Comparison of ENCODE assay signal across 8 cellular contexts in genomic region chr1:110615548-110616130, GRCh38. TPM values are rescaled to one million over a fixed set of nuclear protein-coding genes. Genes with fewer than 3 reads are reported as not detected.
DNase-seq lines count a peak whose midpoint lies in the region; ATAC-seq, FAIRE-seq and TF ChIP-seq lines count a peak whose summit lies in the region.

No MANE protein-coding gene starts in this region.

- 0 out of 2 replicates have a peak, but pooled peaks cover 2% of the 10 kb centered on the region for H3K23me2 ChIP-seq in H1 (ENCODE audit: low read depth, low read length)

- TF ChIP-seq EP300 in H1 (IDR thresholded peaks at IDR 0.05; ENCODE audit: borderline replicate concordance in 1 of 2, low read depth in 2 of 2, low read length in 2 of 2), result no peak

- H2BK15ac ChIP-seq in H1 (ENCODE audit: low read length), result no peak overlapping the region
- no peak overlapping the region for H2BK15ac ChIP-seq in mesendoderm (replicated peaks; ENCODE audit: low read depth)

- H3K56ac ChIP-seq in H1 (replicated peaks; ENCODE audit: insufficient read length, low read depth, low read length) (no peak overlapping the region), mesendoderm (ENCODE audit: low read length) (no peak overlapping the region)

- TF ChIP-seq CTCF in WERI-Rb-1 (IDR thresholded peaks at IDR 0.05; ENCODE audit: low read depth, low read length) (peak; percentile 90), H1 (IDR thresholded peaks at IDR 0.05; ENCODE audit: control extremely low read depth in 1 of 3, insufficient read depth in 1 of 3, low read depth in 1 of 3, low read length in 3 of 3) (peak; percentile 85 to 94 (median 89)), thyroid gland (IDR thresholded peaks at IDR 0.05) (peak; percentile 44 to 82 (median 74))

- H2AFZ ChIP-seq in H1 (ENCODE audit: low read length), result peak overlapping the region; percentile 84

- H4K91ac ChIP-seq in H1 (replicated peaks; ENCODE audit: insufficient read length, low read length), result no peak overlapping the region

- no peaks in the 10 kb centered on the region for H3K9me3 ChIP-seq in WERI-Rb-1 (ENCODE audit: severe bottlenecking)
- H3K9me3 ChIP-seq in H1 (ENCODE audit: insufficient read depth in 2 of 2, low read depth in 1 of 2, low read length in 1 of 2), result no peaks in the 10 kb centered on the region
- no peaks in the 10 kb centered on the region for H3K9me3 ChIP-seq in thyroid gland

- WGBS in H1 (ENCODE audit: extremely low coverage in 1 of 2, insufficient coverage in 1 of 2, insufficient read length in 1 of 2, insufficient replicate concordance in 2 of 2, low coverage in 1 of 2, low lambda C conversion rate in 2 of 2, missing lambda C conversion rate in 1 of 2), 2 experiments, result 50% methylated on average over 6 of the region's 9 CpGs; no CpG with 5 or more reads in 1 of the 2 experiments
- no CpG with 5 or more reads among the region's 9 CpGs for WGBS in mesendoderm (ENCODE audit: extremely low coverage, insufficient coverage, low lambda C conversion rate)
- 23 to 24% methylated on average over 9 of the region's 9 CpGs for WGBS in thyroid gland, 2 donors

- CTCF ChIA-PET in H1 (lab: Charles Lee; ENCODE audit: partially characterized antibody), result interaction anchor here (0.8 to 10.5 kb wide), 15 partner anchors 10 to 168 kb away, joined by 3 to 189 read pairs (median 5); no protein-coding TSS in a partner anchor

- H3K27me3 ChIP-seq in WERI-Rb-1 (ENCODE audit: insufficient read depth, low read depth, severe bottlenecking) (no peaks in the 10 kb centered on the region), H1 (replicated peaks in 1 of 4; ENCODE audit: control insufficient read depth in 3 of 4, extremely low read depth in 1 of 4, insufficient read depth in 3 of 4, low read length in 3 of 4) (peaks cover 0 to 17% (median 14%) of the 10 kb centered on the region in 4 experiments; a peak in 6 of 7 replicates), mesendoderm (ENCODE audit: insufficient read depth, low read length, poor library complexity) (no peaks in the 10 kb centered on the region), thyroid gland (no peaks in the 10 kb centered on the region)

- intact Hi-C loops in thyroid gland (cut with DNase I), result loop anchor here (2.0 to 10.0 kb wide), 2 partner anchors 59 to 91 kb away; no protein-coding TSS in a partner anchor

- H2AK5ac ChIP-seq in H1 (ENCODE audit: low read depth, low read length) (no peak overlapping the region), mesendoderm (ENCODE audit: low read length) (no peak overlapping the region)

- peak; percentile 71 for DNase-seq in AG20443 (ENCODE audit: low spot score)
- peak; percentile 35 for DNase-seq in GM19238 (ENCODE audit: insufficient read length, low spot score)
- DNase-seq in NCI-H2171 treated with DMSO at 0.1 percent for 48 hours (lab: John Stamatoyannopoulos, UW), result peak; percentile 80
- peak; percentile 87 for DNase-seq in WERI-Rb-1
- DNase-seq in H1 (ENCODE audit: low read depth in 1 of 2, low spot score in 2 of 2), result peak in 1 of 2 experiments; percentile 77
- peak; percentile 88 for DNase-seq in mesendoderm
- peak; percentile 77 to 80 for DNase-seq in thyroid gland

- H2BK5ac ChIP-seq in H1 (ENCODE audit: low read depth, low read length) (no peak overlapping the region), mesendoderm (ENCODE audit: low read length) (no peak overlapping the region)

- H3K79me1 ChIP-seq in H1 (ENCODE audit: low read depth, low read length) (no peaks in the 10 kb centered on the region), mesendoderm (ENCODE audit: low read length) (no peaks in the 10 kb centered on the region)

- no peaks in the 10 kb centered on the region for H4K20me1 ChIP-seq in H1 (replicated peaks in 1 of 2; ENCODE audit: control insufficient read depth in 1 of 2, insufficient read depth in 2 of 2, low read length in 2 of 2)

- no peak overlapping the region; a peak in 1 of 4 replicates for H3K4me2 ChIP-seq in H1 (ENCODE audit: insufficient read depth in 1 of 2, low read depth in 2 of 2, low read length in 2 of 2)
- no peak overlapping the region for H3K4me2 ChIP-seq in mesendoderm (ENCODE audit: low read length)

- H3K4me1 ChIP-seq in H1 (replicated peaks in 1 of 4; ENCODE audit: control insufficient read depth in 3 of 4, insufficient read depth in 4 of 4, low read length in 3 of 4) (peaks cover 0 to 2% (median 0%) of the 10 kb centered on the region in 4 experiments; a peak in 4 of 7 replicates), mesendoderm (ENCODE audit: control insufficient read depth, low read depth, low read length) (no peaks in the 10 kb centered on the region), thyroid gland (peaks cover 6 to 16% of the 10 kb centered on the region in 2 donors)

- FAIRE-seq in H1 (lab: Jason Lieb, UNC), result peak; percentile 65

- H3K23ac ChIP-seq in H1 (ENCODE audit: insufficient read length) (no peak overlapping the region), mesendoderm (ENCODE audit: low read length) (no peak overlapping the region)

- H3K9ac ChIP-seq in H1 (replicated peaks in 1 of 4; ENCODE audit: extremely low read depth in 1 of 4, low read depth in 3 of 4, low read length in 3 of 4) (no peak overlapping the region), mesendoderm (ENCODE audit: low read length) (no peak overlapping the region)

- no peak overlapping the region for H2BK12ac ChIP-seq in H1 (ENCODE audit: low read depth, low read length)

- TF ChIP-seq RAD21 in H1 (IDR thresholded peaks at IDR 0.05 in 1 of 2, conservative IDR thresholded peaks at IDR 0.05 in 1 of 2; ENCODE audit: low read depth in 2 of 2, low read length in 2 of 2), result peak; percentile 96 to 97

- H3K4ac ChIP-seq in H1 (replicated peaks; ENCODE audit: insufficient read length, low read depth, low read length) (no peak overlapping the region), mesendoderm (ENCODE audit: low read depth, low read length) (no peak overlapping the region)

- TF ChIP-seq POLR2A in H1 (IDR thresholded peaks at IDR 0.05; ENCODE audit: control extremely low read depth in 1 of 2, low read depth in 2 of 2, low read length in 2 of 2), result no peak
- TF ChIP-seq POLR2A in thyroid gland (IDR thresholded peaks at IDR 0.05), result no peak

- no peak overlapping the region for H3K14ac ChIP-seq in H1 (ENCODE audit: insufficient read length)

- no peak overlapping the region for H2BK20ac ChIP-seq in H1 (ENCODE audit: low read length)

- H3K79me2 ChIP-seq in H1 (ENCODE audit: control insufficient read depth in 1 of 2, insufficient read depth in 2 of 2, low read length in 2 of 2) (no peaks in the 10 kb centered on the region), mesendoderm (ENCODE audit: control insufficient read depth, insufficient read depth, low read length) (no peaks in the 10 kb centered on the region)

- no peak for ATAC-seq in HG02981 (IDR thresholded peaks at IDR 0.05; ENCODE audit: unreplicated experiment)

- no peaks in the 10 kb centered on the region for H3K36me3 ChIP-seq in WERI-Rb-1
- H3K36me3 ChIP-seq in H1 (ENCODE audit: control insufficient read depth in 2 of 4, insufficient read depth in 4 of 4, low read length in 3 of 4), result no peaks in the 10 kb centered on the region
- H3K36me3 ChIP-seq in mesendoderm (ENCODE audit: control insufficient read depth, insufficient read depth, low read length), result no peaks in the 10 kb centered on the region
- H3K36me3 ChIP-seq in thyroid gland, result no peaks in the 10 kb centered on the region

- no peak overlapping the region for H4K8ac ChIP-seq in H1 (ENCODE audit: extremely low read depth, insufficient read depth, low read length)
- H4K8ac ChIP-seq in mesendoderm (ENCODE audit: low read depth, low read length), result no peak overlapping the region

- no peak overlapping the region for H4K5ac ChIP-seq in H1 (ENCODE audit: insufficient read length, low read depth, low read length)
- no peak overlapping the region for H4K5ac ChIP-seq in mesendoderm (ENCODE audit: low read length)

- POLR2A ChIA-PET in H1 (lab: Charles Lee; ENCODE audit: partially characterized antibody), result no interaction called here

- no peak overlapping the region for H3K27ac ChIP-seq in WERI-Rb-1
- H3K27ac ChIP-seq in H1 (ENCODE audit: low read depth, low read length), result no peak overlapping the region
- no peak overlapping the region for H3K27ac ChIP-seq in mesendoderm (ENCODE audit: low read depth, low read length)
- no peak overlapping the region for H3K27ac ChIP-seq in thyroid gland

- H2BK120ac ChIP-seq in H1 (replicated peaks; ENCODE audit: low read depth, low read length) (no peak overlapping the region), mesendoderm (ENCODE audit: low read depth, low read length) (no peak overlapping the region)

- H3K4me3 ChIP-seq in WERI-Rb-1 (ENCODE audit: low read depth, low read length) (no peak overlapping the region), H1 (ENCODE audit: extremely low read depth in 1 of 4, insufficient read depth in 2 of 4, low read depth in 3 of 4, low read length in 4 of 4) (no peak overlapping the region), mesendoderm (ENCODE audit: low read length) (no peak overlapping the region), thyroid gland (replicated peaks in 1 of 3) (no peak overlapping the region)

- no peak overlapping the region for H3K18ac ChIP-seq in H1 (ENCODE audit: extremely low read depth, low read length)
- no peak overlapping the region for H3K18ac ChIP-seq in mesendoderm (ENCODE audit: low read length)

RNA-seq across cellular contexts. Expression of gene KCNA2, which starts 9.5 kb away (rescaled TPM):
- total RNA-seq in H1 (2021; fragmentation: NEBNext Ultra II Directional; extraction: Animal tissue kit (Norgen Biotek cat#: 25700)), result 0.75 and 0.78 TPM in 2 replicates
- 0.24 and 0.26 TPM in 2 replicates for polyA plus RNA-seq in H1 (2011; rRNA removed)
- 0.30 TPM for polyA plus RNA-seq in H1 (2011; cell fraction: cytosol; rRNA removed)
- 0.51 TPM for polyA plus RNA-seq in H1 (2011; cell fraction: nucleus; rRNA removed)
- polyA plus RNA-seq in H1 (2012, experiment 1 of 2), result 0.18 to 0.52 TPM (median 0.27 TPM) in 4 replicates
- 0.05 TPM for polyA plus RNA-seq in H1 (2012, experiment 2 of 2)
- polyA plus RNA-seq in H1 (2013, experiment 1 of 2), result 0.28 TPM
- 0.18 TPM for polyA plus RNA-seq in H1 (2013, experiment 2 of 2)
- 0.93 and 1.3 TPM in 2 replicates for polyA minus RNA-seq in H1 (2011; rRNA and poly(A)+ RNA removed)
- polyA minus RNA-seq in H1 (2011; cell fraction: cytosol; rRNA and poly(A)+ RNA removed), result not detected
- 2.7 TPM for polyA minus RNA-seq in H1 (2011; cell fraction: nucleus; rRNA and poly(A)+ RNA removed)
- 0.22 TPM for polyA plus RNA-seq in mesendoderm (2013, experiment 1 of 2)
- polyA plus RNA-seq in mesendoderm (2013, experiment 2 of 2), result 0.18 TPM
- total RNA-seq in thyroid gland, result 1 to 10 TPM; 2.9 to 6.8 (median 3.5) TPM

RNA-seq across cellular contexts. Expression of gene KCNA3, which starts 59.1 kb away (rescaled TPM):
- 0.95 and 1.0 TPM in 2 replicates for total RNA-seq in H1 (2021; fragmentation: NEBNext Ultra II Directional; extraction: Animal tissue kit (Norgen Biotek cat#: 25700))
- 1.1 and 1.2 TPM in 2 replicates for polyA plus RNA-seq in H1 (2011; rRNA removed)
- 0.90 TPM for polyA plus RNA-seq in H1 (2011; cell fraction: cytosol; rRNA removed)
- 1.7 TPM for polyA plus RNA-seq in H1 (2011; cell fraction: nucleus; rRNA removed)
- 0.47 to 0.92 TPM (median 0.55 TPM) in 4 replicates for polyA plus RNA-seq in H1 (2012, experiment 1 of 2)
- 0.14 TPM for polyA plus RNA-seq in H1 (2012, experiment 2 of 2)
- polyA plus RNA-seq in H1 (2013, experiment 1 of 2), result 0.81 TPM
- 0.66 TPM for polyA plus RNA-seq in H1 (2013, experiment 2 of 2)
- polyA minus RNA-seq in H1 (2011; rRNA and poly(A)+ RNA removed), result 4.5 and 5.7 TPM in 2 replicates
- 2.3 TPM for polyA minus RNA-seq in H1 (2011; cell fraction: cytosol; rRNA and poly(A)+ RNA removed)
- 7.0 TPM for polyA minus RNA-seq in H1 (2011; cell fraction: nucleus; rRNA and poly(A)+ RNA removed)
- polyA plus RNA-seq in mesendoderm (2013, experiment 1 of 2), result 0.20 TPM
- 0.18 TPM for polyA plus RNA-seq in mesendoderm (2013, experiment 2 of 2)
- 1 to 10 TPM in 2 of 4 donors, under 1 TPM in 2; 0.59 to 3.8 (median 2.0) TPM for total RNA-seq in thyroid gland
